Comparison of ENCODE assay signal across 8 cellular contexts in genomic region chr12:6229823-6230222, GRCh38. TPM values are rescaled to one million over a fixed set of nuclear protein-coding genes. Genes with fewer than 3 reads are reported as not detected.
DNase-seq lines count a peak whose midpoint lies in the region; ATAC-seq and TF ChIP-seq lines count a peak whose summit lies in the region.

No MANE protein-coding gene starts in this region.

- no peaks in the 10 kb centered on the region for H4K20me1 ChIP-seq in OCI-LY7 (ENCODE audit: insufficient read depth, low read length)

- 76 to 77% methylated on average over 9 of the region's 9 CpGs for WGBS in ectodermal cell, 2 experiments

- POLR2A ChIA-PET in OCI-LY7 (lab: Charles Lee), result interaction anchor here (0.7 to 2.5 kb wide), 6 partner anchors 9 to 126 kb away, joined by 3 to 9 read pairs (median 5); no protein-coding TSS in a partner anchor

- TF ChIP-seq CTCF in CD14-positive monocyte (IDR thresholded peaks at IDR 0.05), result no peak
- TF ChIP-seq CTCF in OCI-LY7 (conservative IDR thresholded peaks at IDR 0.05; ENCODE audit: low read length), result no peak
- no peak for TF ChIP-seq CTCF in nephron (IDR thresholded peaks at IDR 0.05; ENCODE audit: unreplicated experiment in 3 of 3)

- BruUV-seq in OCI-LY7 (replicated peaks; lab: Mats Ljungman, UMichigan), result no TSS peak

- CTCF ChIA-PET in OCI-LY7 (lab: Charles Lee; ENCODE audit: unreplicated experiment), result interaction anchor here (1.2 kb wide), 2 partner anchors 34 to 36 kb away, joined by 5 to 7 read pairs; no protein-coding TSS in a partner anchor

- H3K36me3 Mint-ChIP-seq in CD14-positive monocyte (peaks cover 0 to 6% of the 10 kb centered on the region in 2 donors), nephron (ENCODE audit: low read depth) (no peaks in the 10 kb centered on the region)

- H3K4me3 Mint-ChIP-seq in CD14-positive monocyte (peak overlapping the region in 1 of 2 donors; percentile 60), nephron (no peak overlapping the region)

- H3K4me1 ChIP-seq in OCI-LY7 (ENCODE audit: insufficient read depth, low read length, poor library complexity, severe bottlenecking) (peaks cover 17% of the 10 kb centered on the region), ectodermal cell (ENCODE audit: control insufficient read depth, insufficient read depth, low read length) (peaks cover 42% of the 10 kb centered on the region)

- DNase-seq in CD14-positive monocyte (ENCODE audit: low spot score) (peak; percentile 88), OCI-LY7 (ENCODE audit: low spot score) (no peak), DMS79 (lab: John Stamatoyannopoulos, UW) (no peak), NCI-H510A treated with DMSO at 0.1 percent for 48 hours (lab: John Stamatoyannopoulos, UW) (no peak), erythroblast (lab: John Stamatoyannopoulos, UW) (no peak)

- H3K27me3 ChIP-seq in ectodermal cell (ENCODE audit: control insufficient read depth, insufficient read depth, low read length, poor library complexity, severe bottlenecking), result no peaks in the 10 kb centered on the region

- peak overlapping the region; percentile 91 to 97 (median 95) for H3K27ac Mint-ChIP-seq in CD14-positive monocyte
- peak overlapping the region; percentile 87 to 95 (median 89) for H3K27ac Mint-ChIP-seq in nephron

- peaks cover 0 to 3% (median 0%) of the 10 kb centered on the region in 7 donors for H3K9me3 Mint-ChIP-seq in CD14-positive monocyte
- no peaks in the 10 kb centered on the region for H3K9me3 Mint-ChIP-seq in nephron

- no peak overlapping the region for H3K27ac ChIP-seq in OCI-LY7 (ENCODE audit: low read depth, low read length, poor library complexity, severe bottlenecking)
- H3K27ac ChIP-seq in ectodermal cell (ENCODE audit: insufficient read depth, low read depth, low read length, poor library complexity, severe bottlenecking), result peak overlapping the region; percentile 53

- ATAC-seq in HG03565 (IDR thresholded peaks at IDR 0.05; ENCODE audit: unreplicated experiment), result no peak

- H3K79me2 ChIP-seq in OCI-LY7 (ENCODE audit: insufficient read depth, low read depth, low read length), result no peaks in the 10 kb centered on the region

- H3K36me3 ChIP-seq in OCI-LY7 (ENCODE audit: insufficient read depth, low read length) (no peaks in the 10 kb centered on the region), ectodermal cell (ENCODE audit: control insufficient read depth, insufficient read depth, low read length) (no peaks in the 10 kb centered on the region)

- H3K9me3 ChIP-seq in OCI-LY7 (ENCODE audit: low read length), result no peaks in the 10 kb centered on the region
- H3K9me3 ChIP-seq in ectodermal cell (ENCODE audit: control insufficient read depth, low read length), result no peaks in the 10 kb centered on the region

- H3K4me3 ChIP-seq in OCI-LY7 (ENCODE audit: low read depth, low read length, poor library complexity, severe bottlenecking) (no peak overlapping the region), ectodermal cell (ENCODE audit: insufficient read depth, low read depth, low read length) (no peak overlapping the region)

- intact Hi-C loops in CD14-positive monocyte (cut with micrococcal nuclease) (loop anchor here in 1 of 2 donors (5.0 kb wide), 1 partner anchor 47 kb away; no protein-coding TSS in a partner anchor), OCI-LY7 (cut with micrococcal nuclease; ENCODE audit: unreplicated experiment) (no loop called here)

- peaks cover 46% of the 10 kb centered on the region for H3K4me1 Mint-ChIP-seq in CD14-positive monocyte
- peaks cover 76% of the 10 kb centered on the region for H3K4me1 Mint-ChIP-seq in nephron

- peak overlapping the region; percentile 96; the same call in 1 of the 2 replicates for H2AFZ ChIP-seq in OCI-LY7 (ENCODE audit: low read length)

- 0 out of 2 replicates have a peak overlapping the region, but pooled peaks have one; percentile 53 for H3K4me2 ChIP-seq in OCI-LY7 (ENCODE audit: low read length)

- TF ChIP-seq POLR2A in erythroblast (IDR thresholded peaks at IDR 0.05; ENCODE audit: low read length), result no peak

- peaks cover 4 to 11% (median 7%) of the 10 kb centered on the region in 3 donors for H3K27me3 Mint-ChIP-seq in CD14-positive monocyte (ENCODE audit: low read depth in 3 of 3)
- H3K27me3 Mint-ChIP-seq in nephron (ENCODE audit: low read depth), result peaks cover 10% of the 10 kb centered on the region

- H3K9me2 ChIP-seq in OCI-LY7 (ENCODE audit: insufficient read depth, low read length), result no peaks in the 10 kb centered on the region

RNA-seq across cellular contexts. Expression of gene CD9, which starts 29.6 kb away (rescaled TPM):
- 100 to 1,000 TPM in 1 of 2 donors, 1 to 10 TPM in 1; 7.7 to 323 TPM for polyA plus RNA-seq in CD14-positive monocyte
- not detected in 2 replicates for total RNA-seq in OCI-LY7 (2014; rRNA removed; shearing (Covaris generic))
- total RNA-seq in OCI-LY7 (2022), result not detected in 2 replicates
- polyA plus RNA-seq in ectodermal cell (2013, experiment 1 of 4), result 10.2 TPM
- polyA plus RNA-seq in ectodermal cell (2013, experiment 2 of 4), result 8.6 TPM
- 6.3 TPM for polyA plus RNA-seq in ectodermal cell (2013, experiment 3 of 4)
- polyA plus RNA-seq in ectodermal cell (2013, experiment 4 of 4), result 7.8 TPM
